ENCODE assay signal across 17 cellular contexts in genomic region chr3:98326945-98327344, GRCh38. TPM values are rescaled to one million over a fixed set of nuclear protein-coding genes. Genes with fewer than 3 reads are reported as not detected.
A peak's percentile ranks its signal among the peaks of the same experiment; 100 is the strongest.
DNase-seq lines count a peak whose midpoint lies in the region; ATAC-seq lines count a peak whose summit lies in the region.
"Had no signal": no experiment of that assay in that cellular context is flagged by ENCODE, and none has a peak within 500 bp of the region (broad histone marks: within the 10 kb centered on the region; RNA-seq: fewer than 3 reads in every experiment).

No MANE protein-coding gene starts in this region.

- H3K9me3 ChIP-seq in HUES6 (ENCODE audit: control insufficient read depth, insufficient read depth, low read depth, low read length): no peaks in the 10 kb centered on the region
- H3K9me3 ChIP-seq: BLaER1, body of pancreas, thoracic aorta had no signal

- no peaks in the 10 kb centered on the region for H3K36me3 ChIP-seq in HUES6 (ENCODE audit: control insufficient read depth, insufficient read depth, low read length)
- H3K36me3 ChIP-seq: BLaER1, thoracic aorta had no signal

- POLR2A ChIA-PET in T-cell (lab: Charles Lee): interaction anchor here in 1 of 2 donors (0.7 kb wide), 1 partner anchor 122 kb away, joined by 4 read pairs; no protein-coding TSS in a partner anchor

- peak overlapping the region; percentile 82 for H3K27ac ChIP-seq in HUES6 (ENCODE audit: low read depth, low read length)
- H3K27ac ChIP-seq: BLaER1, body of pancreas, thoracic aorta had no signal

- no peaks in the 10 kb centered on the region for H3K36me3 Mint-ChIP-seq in T-cell

- no peaks in the 10 kb centered on the region for H3K9me3 Mint-ChIP-seq in T-cell

- CTCF ChIA-PET in T-cell (lab: Charles Lee): interaction anchor here in 1 of 2 donors (1.2 kb wide), 1 partner anchor 488 kb away, joined by 5 read pairs; no protein-coding TSS in a partner anchor

- peak; percentile 74 for ATAC-seq in GM18502 (IDR thresholded peaks at IDR 0.05; ENCODE audit: poor library complexity, unreplicated experiment)
- peak; percentile 50 for ATAC-seq in GM19467 (IDR thresholded peaks at IDR 0.05; ENCODE audit: unreplicated experiment)
- ATAC-seq in HG02938 (IDR thresholded peaks at IDR 0.05; ENCODE audit: unreplicated experiment): peak; percentile 63
- ATAC-seq in T-cell (replicated peaks in 1 of 4): no peak
- no peak for ATAC-seq in HG03342 (IDR thresholded peaks at IDR 0.05; ENCODE audit: unreplicated experiment)
- ATAC-seq: body of pancreas had no signal

- peak overlapping the region; percentile 68 for H3K9ac ChIP-seq in HUES6 (ENCODE audit: low read length)
- H3K9ac ChIP-seq: BLaER1 had no signal

- no peaks in the 10 kb centered on the region for H3K27me3 ChIP-seq in HUES6 (ENCODE audit: control insufficient read depth, insufficient read depth, low read length)
- H3K27me3 ChIP-seq: BLaER1, body of pancreas had no signal

- H3K4me1 Mint-ChIP-seq in T-cell: no peaks in the 10 kb centered on the region

- no peak for DNase-seq in hepatic stellate cell (ENCODE audit: low spot score)
- DNase-seq in activated effector memory CD4-positive, alpha-beta T cell treated with anti-CD3 and anti-CD28 coated beads, Interleukin-2, amount 50 U/mL, for 16 hours: no peak
- DNase-seq in T-cell: no peak
- DNase-seq: body of pancreas, GF-D8, H7, NCI-H2227 treated with DMSO at 0.1 percent for 48 hours had no signal

- H3K4me3 Mint-ChIP-seq in T-cell: no peak overlapping the region

- H3K27ac Mint-ChIP-seq in T-cell: no peak overlapping the region

- H3K4me1 ChIP-seq in HUES6 (ENCODE audit: control insufficient read depth, insufficient read depth, low read length): peaks cover 42% of the 10 kb centered on the region
- H3K4me1 ChIP-seq: BLaER1 had no signal

- H3K27me3 Mint-ChIP-seq in T-cell: peaks cover 12 to 31% of the 10 kb centered on the region in 2 donors

- peak overlapping the region; percentile 31; the same call in 1 of the 2 replicates for H3K4me3 ChIP-seq in HUES6 (ENCODE audit: low read depth, low read length)
- H3K4me3 ChIP-seq: BLaER1, body of pancreas, thoracic aorta had no signal

RNA-seq across cellular contexts. Expression of gene OR5K4, which starts 26.7 kb away (rescaled TPM):
- not detected for total RNA-seq in T-cell
- total RNA-seq: body of pancreas, H7, LHCN-M2, pulmonary artery endothelial cell, RPMI7951, thoracic aorta had no signal

RNA-seq across cellular contexts. Expression of gene OR5H2, which starts 44.6 kb away (rescaled TPM):
- total RNA-seq in T-cell: not detected
- total RNA-seq: body of pancreas, H7, LHCN-M2, pulmonary artery endothelial cell, RPMI7951, thoracic aorta had no signal

Comparison
In these comparisons a context has a peak if more than half of its experiments do, and no peak if none do; other contexts are left out.
1. ATAC-seq: peak in GM18502 (single experiment), GM19467 (single experiment) and HG02938 (single experiment); none in T-cell (0 of 4) and HG03342 (single experiment).